Comparison of ENCODE assay signal across 9 cellular contexts in the genomic region with DNA sequence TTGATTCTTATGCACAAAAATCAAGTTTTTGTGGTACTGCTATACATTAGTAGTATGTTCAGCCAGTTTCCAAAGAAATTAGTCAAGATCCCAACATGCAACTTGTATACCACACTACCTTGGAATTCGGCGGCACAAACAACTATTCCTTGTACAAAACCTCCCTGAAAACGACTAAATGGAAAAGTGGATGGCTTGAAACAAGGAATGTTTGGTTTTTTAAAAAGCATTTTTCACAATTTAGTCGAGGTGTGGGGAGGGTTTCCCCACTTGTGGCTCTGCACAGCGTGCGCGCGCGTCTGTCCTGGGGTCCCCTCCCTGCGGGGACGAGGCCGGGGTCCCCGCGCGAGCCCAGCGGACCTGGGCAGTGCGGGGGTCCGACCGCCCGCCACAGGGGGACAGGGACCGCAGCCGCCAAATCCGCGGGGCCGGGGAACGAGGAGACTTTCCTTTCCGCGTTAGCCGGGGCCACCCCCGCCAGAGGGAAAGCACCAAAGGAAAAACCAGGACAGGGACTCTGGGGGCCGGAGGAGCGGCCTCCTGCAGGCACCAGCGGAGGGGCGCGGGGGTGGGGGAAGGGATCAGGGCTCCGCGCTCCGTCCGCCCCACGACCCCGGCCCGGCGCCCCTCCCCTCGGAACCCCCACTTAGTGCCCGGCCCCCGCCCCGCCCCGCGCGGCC. TPM values are rescaled to one million over a fixed set of nuclear protein-coding genes. Genes with fewer than 3 reads are reported as not detected.
DNase-seq lines count a peak whose midpoint lies in the region; ATAC-seq, FAIRE-seq and TF ChIP-seq lines count a peak whose summit lies in the region.
"Had no signal": no experiment of that assay in that cellular context is flagged by ENCODE, and none has a peak within 500 bp of the region (broad histone marks: within the 10 kb centered on the region; RNA-seq: fewer than 3 reads in every experiment).

No MANE protein-coding gene starts in this region.

- peak overlapping the region; percentile 96 for H3K4me2 ChIP-seq in GM23338
- peak overlapping the region; percentile 65 for H3K4me2 ChIP-seq in MM.1S (ENCODE audit: low read depth, low read length)
- peak overlapping the region; percentile 89 for H3K4me2 ChIP-seq in HepG2 (ENCODE audit: low read depth, low read length)

- FAIRE-seq in HepG2 (lab: Jason Lieb, UNC): peak; percentile 40
- FAIRE-seq: frontal cortex had no signal

- H3K79me2 ChIP-seq in GM23338 (replicated peaks; ENCODE audit: insufficient read depth): peaks cover 37% of the 10 kb centered on the region
- H3K79me2 ChIP-seq in MM.1S (ENCODE audit: low read length): peaks cover 38% of the 10 kb centered on the region
- peaks cover 42% of the 10 kb centered on the region for H3K79me2 ChIP-seq in HepG2 (ENCODE audit: insufficient read depth, low read length)

- no peaks in the 10 kb centered on the region; the same call in 2 of the 3 replicates for H3K36me3 Mint-ChIP-seq in GM23338 (ENCODE audit: low read depth)
- no peaks in the 10 kb centered on the region for H3K36me3 Mint-ChIP-seq in chondrocyte (ENCODE audit: low read depth)

- no peak for TF ChIP-seq CTCF in GM23338 (conservative IDR thresholded peaks at IDR 0.05; ENCODE audit: low read depth in 2 of 2)
- TF ChIP-seq CTCF in MM.1S (IDR thresholded peaks at IDR 0.05; ENCODE audit: low read length): no peak
- TF ChIP-seq CTCF in chondrocyte (IDR thresholded peaks at IDR 0.05): no peak
- no peak for TF ChIP-seq CTCF in HepG2 (CRISPR knock-in tag; IDR thresholded peaks at IDR 0.05)
- no peak for TF ChIP-seq CTCF in suprapubic skin (IDR thresholded peaks at IDR 0.05)

- H4K20me1 ChIP-seq in GM23338 (replicated peaks; ENCODE audit: insufficient read depth) (peaks cover 5% of the 10 kb centered on the region), MM.1S (ENCODE audit: insufficient read depth, low read length) (no peaks in the 10 kb centered on the region), HepG2 (ENCODE audit: insufficient read depth, low read length) (no peaks in the 10 kb centered on the region)

- H3F3A ChIP-seq in GM23338 (replicated peaks; ENCODE audit: low read depth): no peaks in the 10 kb centered on the region
- no peaks in the 10 kb centered on the region for H3F3A ChIP-seq in MM.1S (ENCODE audit: insufficient read depth, low read length)

- peaks cover 17% of the 10 kb centered on the region for H3K4me1 ChIP-seq in GM23338 (ENCODE audit: insufficient read depth)
- H3K4me1 ChIP-seq in MM.1S (ENCODE audit: low read length): peaks cover 16% of the 10 kb centered on the region
- H3K4me1 ChIP-seq in HepG2 (ENCODE audit: insufficient read depth, low read length): peaks cover 36% of the 10 kb centered on the region
- H3K4me1 ChIP-seq in suprapubic skin: peaks cover 37% of the 10 kb centered on the region

- DNase-seq in NCI-H748 (lab: John Stamatoyannopoulos, UW; ENCODE audit: unreplicated experiment) (peak; percentile 43), NCI-H748 treated with DMSO at 0.1 percent for 48 hours (lab: John Stamatoyannopoulos, UW) (no peak), GM23338 (ENCODE audit: low spot score) (peak; percentile 71), MM.1S (no peak), chondrocyte (ENCODE audit: low spot score) (no peak), HepG2 (ENCODE audit: low spot score) (peak; percentile 35), suprapubic skin (ENCODE audit: low spot score in 2 of 2) (peak; percentile 69 to 80)
- no peak for DNase-seq in stimulated activated CD4-positive, alpha-beta T cell treated with anti-CD3 and anti-CD28 coated beads, Interleukin-2, amount 100 ng/mL, for 48 hours

- in situ Hi-C loops in HepG2 (cut with HindIII; ENCODE audit: extremely low pct_ligation_motif_present, low pct_unique_long_range_greater_than_20kb): loop anchor here (5.0 kb wide), 1 partner anchor 144 kb away; no protein-coding TSS in a partner anchor

- H3K4me3 ChIP-seq in GM23338 (peak overlapping the region; percentile 89), MM.1S (ENCODE audit: low read length) (peak overlapping the region; percentile 52), HepG2 (replicated peaks in 1 of 3; ENCODE audit: insufficient read depth in 1 of 3, low read depth in 2 of 3, low read length in 3 of 3) (peak overlapping the region; percentile 91 to 95 (median 95)), suprapubic skin (peak overlapping the region; percentile 90)

- TF ChIP-seq POLR2A in HepG2 (IDR thresholded peaks at IDR 0.05; ENCODE audit: insufficient read depth in 1 of 2, low read depth in 2 of 2, low read length in 2 of 2): no peak
- no peak for TF ChIP-seq POLR2A in suprapubic skin (IDR thresholded peaks at IDR 0.05)

- H3K27me3 Mint-ChIP-seq in GM23338 (ENCODE audit: insufficient read depth, low read depth, poor library complexity) (peaks cover 4% of the 10 kb centered on the region), chondrocyte (ENCODE audit: low read depth) (no peaks in the 10 kb centered on the region)

- CTCF ChIA-PET in HepG2 (lab: Yijun Ruan, JAX; ENCODE audit: low intra/inter-chr PET ratio, low total read pairs): no interaction called here

- no peaks in the 10 kb centered on the region for H3K9me3 ChIP-seq in MM.1S (replicated peaks; ENCODE audit: insufficient read depth, low read length)
- H3K9me3 ChIP-seq in HepG2 (ENCODE audit: low read length): no peaks in the 10 kb centered on the region
- no peaks in the 10 kb centered on the region for H3K9me3 ChIP-seq in suprapubic skin

- peak overlapping the region; percentile 100 for H2AFZ ChIP-seq in GM23338
- H2AFZ ChIP-seq in MM.1S (ENCODE audit: low read length): peak overlapping the region; percentile 83
- H2AFZ ChIP-seq in HepG2 (ENCODE audit: low read length): no peak overlapping the region

- H3K4me3 Mint-ChIP-seq in GM23338: peak overlapping the region; percentile 71
- peak overlapping the region; percentile 43 for H3K4me3 Mint-ChIP-seq in chondrocyte (ENCODE audit: unreplicated experiment)

- H3K9me2 ChIP-seq in GM23338 (ENCODE audit: insufficient read depth) (no peaks in the 10 kb centered on the region), MM.1S (replicated peaks; ENCODE audit: insufficient read depth, low read length) (no peaks in the 10 kb centered on the region)

- H3K27ac ChIP-seq in GM23338 (ENCODE audit: low read depth) (no peak overlapping the region), MM.1S (ENCODE audit: low read length) (no peak overlapping the region), HepG2 (ENCODE audit: extremely low read length, insufficient read depth, low read length) (peak overlapping the region; percentile 66), suprapubic skin (peak overlapping the region; percentile 96)

- POLR2A ChIA-PET in HepG2 (lab: Yijun Ruan, JAX): interaction anchor here (1.0 kb wide), 1 partner anchor 46 kb away, joined by 3 read pairs; no protein-coding TSS in a partner anchor

- BruUV-seq in HepG2 (replicated peaks; lab: Mats Ljungman, UMichigan): no TSS peak

- ATAC-seq in GM23338: peak; percentile 52
- ATAC-seq in HepG2: peak; percentile 69

- H3K9me3 Mint-ChIP-seq in GM23338 (no peaks in the 10 kb centered on the region), chondrocyte (ENCODE audit: low read depth) (no peaks in the 10 kb centered on the region)

- intact Hi-C loops in HepG2 (cut with micrococcal nuclease; ENCODE audit: unreplicated experiment): no loop called here

- H3K36me3 ChIP-seq in GM23338 (ENCODE audit: insufficient read depth): no peaks in the 10 kb centered on the region
- no peaks in the 10 kb centered on the region for H3K36me3 ChIP-seq in MM.1S (replicated peaks; ENCODE audit: insufficient read depth, low read length)
- peaks cover 0 to 3% of the 10 kb centered on the region in 2 experiments; a peak in 1 of 5 replicates for H3K36me3 ChIP-seq in HepG2 (replicated peaks in 1 of 2; ENCODE audit: control insufficient read depth in 1 of 2, insufficient read depth in 2 of 2, low read length in 2 of 2)
- H3K36me3 ChIP-seq in suprapubic skin: no peaks in the 10 kb centered on the region

- H3K27me3 ChIP-seq in GM23338 (ENCODE audit: insufficient read depth) (peaks cover 9% of the 10 kb centered on the region), MM.1S (replicated peaks; ENCODE audit: insufficient read depth, low read length) (no peaks in the 10 kb centered on the region), HepG2 (ENCODE audit: control insufficient read depth in 1 of 2, insufficient read depth in 2 of 2, low read length in 2 of 2) (no peaks in the 10 kb centered on the region; a peak in 1 of 5 replicates), suprapubic skin (no peaks in the 10 kb centered on the region)

- 0 out of 2 replicates have a peak, but pooled peaks have one; percentile 25 for TF ChIP-seq RAD21 in HepG2 (CRISPR knock-in tag; IDR thresholded peaks at IDR 0.05)

- H3K9ac ChIP-seq in MM.1S (ENCODE audit: low read length): no peak overlapping the region; the same call in 1 of the 2 replicates
- peak overlapping the region; percentile 99 for H3K9ac ChIP-seq in HepG2 (ENCODE audit: insufficient read depth, low read depth, low read length)

- peaks cover 26% of the 10 kb centered on the region for H3K4me1 Mint-ChIP-seq in GM23338
- peaks cover 36% of the 10 kb centered on the region for H3K4me1 Mint-ChIP-seq in chondrocyte (ENCODE audit: low read depth)

- TF ChIP-seq EP300 in HepG2 (IDR thresholded peaks at IDR 0.05; ENCODE audit: low read depth in 2 of 2, low read length in 2 of 2): no peak
- TF ChIP-seq EP300 in HepG2 (CRISPR knock-in tag; IDR thresholded peaks at IDR 0.05; ENCODE audit: borderline replicate concordance): no peak
- no peak for TF ChIP-seq EP300 in suprapubic skin (IDR thresholded peaks at IDR 0.05)

- H3K27ac Mint-ChIP-seq in GM23338 (no peak overlapping the region), chondrocyte (ENCODE audit: unreplicated experiment) (peak overlapping the region; percentile 61)

- 8% methylated on average over 14 of the region's 50 CpGs for WGBS in HepG2 (ENCODE audit: low lambda C conversion rate)
- 8% methylated on average over 8 of the region's 50 CpGs for WGBS in suprapubic skin

RNA-seq across cellular contexts. Expression of gene SOCS6, which starts 0.5 kb away (rescaled TPM):
- 12.4 and 13.3 TPM in 2 replicates for total RNA-seq in GM23338 (2014; rRNA removed; shearing (Covaris generic))
- polyA plus RNA-seq in GM23338 (2016; fragmentation: Nextera tagmentation; extraction: Ambion mirVana) (4.4 and 4.6 TPM in 2 replicates), HepG2 (2011; rRNA removed) (16.4 and 18.6 TPM in 2 replicates)
- total RNA-seq in chondrocyte (16.4 to 18.5 TPM (median 17.3 TPM) in 3 replicates), HepG2 (2016; rRNA removed; fragmentation: Illumina TruSeq; extraction: Trizol) (38.3 and 49.0 TPM in 2 replicates), suprapubic skin (10 to 100 TPM; 16.3 to 26.5 (median 18.5) TPM)
- total RNA-seq in HepG2 (2016; cell fraction: cytosol; rRNA removed; fragmentation: Illumina TruSeq; extraction: Trizol; ENCODE audit: low read depth): 5.6 and 6.6 TPM in 2 replicates
- 37.6 and 47.6 TPM in 2 replicates for total RNA-seq in HepG2 (2016; cell fraction: insoluble cytoplasmic fraction; rRNA removed; fragmentation: Illumina TruSeq; extraction: Trizol)
- 27.3 and 28.4 TPM in 2 replicates for total RNA-seq in HepG2 (2016; cell fraction: membrane; rRNA removed; fragmentation: Illumina TruSeq; extraction: Trizol)
- 30.4 and 31.8 TPM in 2 replicates for total RNA-seq in HepG2 (2016; cell fraction: nucleus; rRNA removed; fragmentation: Illumina TruSeq; extraction: Trizol)
- polyA plus RNA-seq in HepG2 (2011; cell fraction: cytosol; rRNA removed): 12.9 and 16.3 TPM in 2 replicates
- polyA plus RNA-seq in HepG2 (2011; cell fraction: nucleus; rRNA removed): 11.7 and 13.4 TPM in 2 replicates
- 16.0 and 19.4 TPM in 2 replicates for polyA plus RNA-seq in HepG2 (2012)
- 3.9 and 4.2 TPM in 2 replicates for polyA plus RNA-seq in HepG2 (2016; cell fraction: cytosol; fragmentation: Illumina TruSeq; extraction: Trizol; ENCODE audit: low read depth)
- polyA plus RNA-seq in HepG2 (2016; cell fraction: insoluble cytoplasmic fraction; fragmentation: Illumina TruSeq; extraction: Trizol; ENCODE audit: low read depth): 29.0 and 32.7 TPM in 2 replicates
- 13.0 and 13.4 TPM in 2 replicates for polyA plus RNA-seq in HepG2 (2016; cell fraction: membrane; fragmentation: Illumina TruSeq; extraction: Trizol; ENCODE audit: low read depth)
- 29.4 and 30.4 TPM in 2 replicates for polyA plus RNA-seq in HepG2 (2016; cell fraction: nucleus; fragmentation: Illumina TruSeq; extraction: Trizol; ENCODE audit: insufficient read depth, low read depth)
- 25.5 and 66.8 TPM in 2 replicates for polyA minus RNA-seq in HepG2 (2011; rRNA and poly(A)+ RNA removed; ENCODE audit: low replicate concordance)
- polyA minus RNA-seq in HepG2 (2011; cell fraction: cytosol; rRNA and poly(A)+ RNA removed): 23.0 and 28.6 TPM in 2 replicates
- 53.8 and 56.2 TPM in 2 replicates for polyA minus RNA-seq in HepG2 (2011; cell fraction: nucleus; rRNA and poly(A)+ RNA removed)

Comparison
In these comparisons a context has a peak if more than half of its experiments do, and no peak if none do; other contexts are left out.
1. DNase-seq: peak in NCI-H748 (single experiment), GM23338 (single experiment), HepG2 (single experiment) and suprapubic skin (2 of 2); none in NCI-H748 treated with DMSO at 0.1 percent for 48 hours (single experiment), MM.1S (single experiment), chondrocyte (single experiment) and stimulated activated CD4-positive, alpha-beta T cell treated with anti-CD3 and anti-CD28 coated beads, Interleukin-2, amount 100 ng/mL, for 48 hours (0 of 2).
2. H3K27ac ChIP-seq: peak in HepG2 (single experiment) and suprapubic skin (single experiment); none in GM23338 (single experiment) and MM.1S (single experiment).
3. Peak in every context shown above with its lines, with median percentiles within 50 percentile points of each other: H3K4me2 ChIP-seq and H3K4me3 ChIP-seq.